Comparison of ENCODE assay signal across 5 cellular contexts in the genomic region with DNA sequence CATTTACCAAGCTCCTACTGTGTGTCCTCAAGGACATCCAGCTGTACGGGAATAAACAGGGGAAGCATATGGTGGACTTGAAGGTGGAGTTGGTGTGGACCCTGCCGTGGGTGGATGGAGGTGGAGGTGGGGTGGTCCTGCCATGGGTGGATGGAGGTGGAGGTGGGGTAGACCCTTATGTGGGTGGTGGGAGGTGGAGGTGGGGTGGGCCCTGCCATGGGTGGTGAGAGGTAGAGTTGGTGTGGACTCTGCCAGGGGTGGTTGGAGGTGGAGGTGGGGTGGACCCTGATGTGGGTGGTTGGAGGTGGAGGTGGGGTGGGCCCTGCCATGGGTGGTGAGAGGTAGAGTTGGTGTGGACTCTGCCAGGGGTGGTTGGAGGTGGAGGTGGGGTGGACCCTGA.
DNase-seq lines count a peak whose midpoint lies in the region; ATAC-seq, FAIRE-seq and TF ChIP-seq lines count a peak whose summit lies in the region.
"Not testable (repeated sequence)": the region's sequence is repeated elsewhere in the genome, so short reads cannot be mapped to it uniquely, and the experiment has no call there.

No MANE protein-coding gene starts in this region.

- peak; percentile 24 to 29 for ATAC-seq in natural killer cell treated with Interleukin-12 subunit alpha and Interleukin-12 subunit beta and Interleukin-15 and Interleukin-18, amount 100 ng/mL, for 72 hours
- peak; percentile 50 for ATAC-seq in stimulated activated memory B cell treated with anti-CD40 and anti-IgM and Interleukin-4, amounts not matched to agents 10 μg/mL and 1 μg/mL and 100 μg/mL, for 72 hours
- peak; percentile 67 for ATAC-seq in stimulated activated naive CD8-positive, alpha-beta T cell treated with anti-CD3 and anti-CD28 coated beads, Interleukin-15, amount 100 ng/mL, for 72 hours

- H3K36me3 Mint-ChIP-seq in natural killer cell treated with Interleukin-12 subunit alpha and Interleukin-12 subunit beta and Interleukin-15 and Interleukin-18, amount 100 ng/mL, for 72 hours; stimulated activated memory B cell treated with anti-CD40 and anti-IgM and Interleukin-4, amounts not matched to agents 10 μg/mL and 1 μg/mL and 100 μg/mL, for 72 hours: not testable (repeated sequence)

- not testable (repeated sequence) for H3K4me1 Mint-ChIP-seq in natural killer cell treated with Interleukin-12 subunit alpha and Interleukin-12 subunit beta and Interleukin-15 and Interleukin-18, amount 100 ng/mL, for 72 hours (ENCODE audit: low read depth in 2 of 2); stimulated activated memory B cell treated with anti-CD40 and anti-IgM and Interleukin-4, amounts not matched to agents 10 μg/mL and 1 μg/mL and 100 μg/mL, for 72 hours; stimulated activated naive CD8-positive, alpha-beta T cell treated with anti-CD3 and anti-CD28 coated beads, Interleukin-15, amount 100 ng/mL, for 72 hours

- DNase-seq in cardiac muscle cell (ENCODE audit: low read depth in 1 of 2, low spot score in 1 of 2); natural killer cell treated with Interleukin-12 subunit alpha and Interleukin-12 subunit beta and Interleukin-15 and Interleukin-18, amount 100 ng/mL, for 72 hours (ENCODE audit: low spot score); stimulated activated naive CD8-positive, alpha-beta T cell treated with anti-CD3 and anti-CD28 coated beads, Interleukin-15, amount 100 ng/mL, for 72 hours; urothelium cell line (ENCODE audit: low spot score): not testable (repeated sequence)

- H3K4me3 ChIP-seq in cardiac muscle cell = not testable (repeated sequence)

- H3K4me1 ChIP-seq in cardiac muscle cell (ENCODE audit: low read depth) = peaks cover 50% of the 10 kb centered on the region

- TF ChIP-seq CTCF in cardiac muscle cell (IDR thresholded peaks at IDR 0.05; ENCODE audit: low read depth, low read length) = not testable (repeated sequence)

- H3K27me3 ChIP-seq in cardiac muscle cell = not testable (repeated sequence)

- H3K9me3 ChIP-seq in cardiac muscle cell (ENCODE audit: low read depth) = not testable (repeated sequence)

- not testable (repeated sequence) for H3K9me3 Mint-ChIP-seq in natural killer cell treated with Interleukin-12 subunit alpha and Interleukin-12 subunit beta and Interleukin-15 and Interleukin-18, amount 100 ng/mL, for 72 hours; stimulated activated memory B cell treated with anti-CD40 and anti-IgM and Interleukin-4, amounts not matched to agents 10 μg/mL and 1 μg/mL and 100 μg/mL, for 72 hours; stimulated activated naive CD8-positive, alpha-beta T cell treated with anti-CD3 and anti-CD28 coated beads, Interleukin-15, amount 100 ng/mL, for 72 hours

- peak overlapping the region; percentile 34 for H3K27ac ChIP-seq in cardiac muscle cell

- not testable (repeated sequence) for H3K4me3 Mint-ChIP-seq in natural killer cell treated with Interleukin-12 subunit alpha and Interleukin-12 subunit beta and Interleukin-15 and Interleukin-18, amount 100 ng/mL, for 72 hours; stimulated activated memory B cell treated with anti-CD40 and anti-IgM and Interleukin-4, amounts not matched to agents 10 μg/mL and 1 μg/mL and 100 μg/mL, for 72 hours; stimulated activated naive CD8-positive, alpha-beta T cell treated with anti-CD3 and anti-CD28 coated beads, Interleukin-15, amount 100 ng/mL, for 72 hours

- not testable (repeated sequence) for H3K27me3 Mint-ChIP-seq in natural killer cell treated with Interleukin-12 subunit alpha and Interleukin-12 subunit beta and Interleukin-15 and Interleukin-18, amount 100 ng/mL, for 72 hours
- H3K27me3 Mint-ChIP-seq in stimulated activated memory B cell treated with anti-CD40 and anti-IgM and Interleukin-4, amounts not matched to agents 10 μg/mL and 1 μg/mL and 100 μg/mL, for 72 hours = peaks cover 21% of the 10 kb centered on the region
- peaks cover 14% of the 10 kb centered on the region for H3K27me3 Mint-ChIP-seq in stimulated activated naive CD8-positive, alpha-beta T cell treated with anti-CD3 and anti-CD28 coated beads, Interleukin-15, amount 100 ng/mL, for 72 hours

- not testable (repeated sequence) for H3K36me3 ChIP-seq in cardiac muscle cell

- not testable (repeated sequence) for H3K27ac Mint-ChIP-seq in natural killer cell treated with Interleukin-12 subunit alpha and Interleukin-12 subunit beta and Interleukin-15 and Interleukin-18, amount 100 ng/mL, for 72 hours; stimulated activated memory B cell treated with anti-CD40 and anti-IgM and Interleukin-4, amounts not matched to agents 10 μg/mL and 1 μg/mL and 100 μg/mL, for 72 hours; stimulated activated naive CD8-positive, alpha-beta T cell treated with anti-CD3 and anti-CD28 coated beads, Interleukin-15, amount 100 ng/mL, for 72 hours

- peak; percentile 58 for FAIRE-seq in urothelium cell line (lab: Jason Lieb, UNC)
